In genomic region chr14:54047645-54048308, GRCh38 we compare ENCODE assay signal across 1 cellular context.
TF ChIP-seq lines count a peak whose summit lies in the region.

No MANE protein-coding gene starts in this region.

TF ChIP-seq in HepG2, 621 proteins besides CTCF, POLR2A, EP300 and RAD21 (continued from another document and continues in another):
- TF ChIP-seq HMGXB3 (CRISPR knock-in tag; IDR thresholded peaks at IDR 0.05; ENCODE audit: borderline replicate concordance) = peak; percentile 40; the same call in 1 of the 2 replicates
- TF ChIP-seq TIGD3 (CRISPR knock-in tag; IDR thresholded peaks at IDR 0.05; ENCODE audit: borderline replicate concordance) = no peak
- peak; percentile 31; the same call in 1 of the 2 replicates for TF ChIP-seq CEBPG (CRISPR knock-in tag; IDR thresholded peaks at IDR 0.05)
- peak; percentile 53; the same call in 1 of the 2 replicates for TF ChIP-seq SP4 (CRISPR knock-in tag; IDR thresholded peaks at IDR 0.05)
- TF ChIP-seq FOXO1 (CRISPR knock-in tag; IDR thresholded peaks at IDR 0.05) = peak; percentile 94
- TF ChIP-seq TFE3 (CRISPR knock-in tag; IDR thresholded peaks at IDR 0.05) = peak; percentile 74; the same call in 1 of the 2 replicates
- 0 out of 2 replicates have a peak, but pooled peaks have one; percentile 61 for TF ChIP-seq ZNF784 (CRISPR knock-in tag; IDR thresholded peaks at IDR 0.05; ENCODE audit: borderline replicate concordance)
- TF ChIP-seq ZNF644 (CRISPR knock-in tag; IDR thresholded peaks at IDR 0.05; ENCODE audit: low read depth) = peak; percentile 93
- no peak for TF ChIP-seq SALL2 (CRISPR knock-in tag; IDR thresholded peaks at IDR 0.05)
- TF ChIP-seq THAP11 (CRISPR knock-in tag; IDR thresholded peaks at IDR 0.05) = peak; percentile 61
- peak; percentile 55 for TF ChIP-seq ZNF781 (CRISPR knock-in tag; IDR thresholded peaks at IDR 0.05; ENCODE audit: borderline replicate concordance, not compliant biosample characterization)
- peak; percentile 47; the same call in 1 of the 2 replicates for TF ChIP-seq ZFP36L1 (CRISPR knock-in tag; IDR thresholded peaks at IDR 0.05)
- 0 out of 2 replicates have a peak, but pooled peaks have one; percentile 26 for TF ChIP-seq FOXK2 (IDR thresholded peaks at IDR 0.05)
- peak; percentile 72 for TF ChIP-seq ERF (CRISPR knock-in tag; IDR thresholded peaks at IDR 0.05)
- TF ChIP-seq ZSCAN9 (CRISPR knock-in tag; IDR thresholded peaks at IDR 0.05; ENCODE audit: borderline replicate concordance) = peak; percentile 79
- TF ChIP-seq ZNF629 (CRISPR knock-in tag; conservative IDR thresholded peaks at IDR 0.05) = peak; percentile 30
- peak; percentile 32; the same call in 1 of the 2 replicates for TF ChIP-seq MNT (IDR thresholded peaks at IDR 0.05)
- TF ChIP-seq KLF11 (CRISPR knock-in tag; IDR thresholded peaks at IDR 0.05) = 0 out of 2 replicates have a peak, but pooled peaks have one; percentile 53
- TF ChIP-seq E2F5 (CRISPR knock-in tag; conservative IDR thresholded peaks at IDR 0.05) = no peak
- TF ChIP-seq ZUFSP (CRISPR knock-in tag; IDR thresholded peaks at IDR 0.05; ENCODE audit: borderline replicate concordance) = no peak
- peak; percentile 67; the same call in 1 of the 2 replicates for TF ChIP-seq IRF2 (CRISPR knock-in tag; IDR thresholded peaks at IDR 0.05)
- TF ChIP-seq BHLHE40 (IDR thresholded peaks at IDR 0.05; ENCODE audit: low read length) = peak; percentile 56; the same call in 1 of the 2 replicates
- TF ChIP-seq MED1 (CRISPR knock-in tag; IDR thresholded peaks at IDR 0.05) = peak; percentile 88
- TF ChIP-seq HNF1A (IDR thresholded peaks at IDR 0.05; ENCODE audit: low read depth) = peak; percentile 44; the same call in 1 of the 2 replicates
- TF ChIP-seq HNF1A (CRISPR knock-in tag; IDR thresholded peaks at IDR 0.05; ENCODE audit: borderline replicate concordance) = peak; percentile 63; the same call in 1 of the 2 replicates
- TF ChIP-seq SALL1 (CRISPR knock-in tag; IDR thresholded peaks at IDR 0.05) = peak; percentile 91
- TF ChIP-seq KDM6A (CRISPR knock-in tag; IDR thresholded peaks at IDR 0.05; ENCODE audit: low read depth) = peak; percentile 74
- peak; percentile 47; the same call in 1 of the 2 replicates for TF ChIP-seq ZNF205 (CRISPR knock-in tag; IDR thresholded peaks at IDR 0.05)
- peak; percentile 68; the same call in 1 of the 2 replicates for TF ChIP-seq ESRRA (CRISPR knock-in tag; IDR thresholded peaks at IDR 0.05; ENCODE audit: low read depth)
- peak; percentile 57; the same call in 1 of the 2 replicates for TF ChIP-seq ZNF574 (CRISPR knock-in tag; IDR thresholded peaks at IDR 0.05)
- TF ChIP-seq FOXP4 (CRISPR knock-in tag; IDR thresholded peaks at IDR 0.05) = peak; percentile 62
- peak; percentile 32; the same call in 1 of the 2 replicates for TF ChIP-seq MIER2 (CRISPR knock-in tag; IDR thresholded peaks at IDR 0.05)
- TF ChIP-seq NFIC (IDR thresholded peaks at IDR 0.05; ENCODE audit: low read length) = peak; percentile 67; the same call in 1 of the 2 replicates
- peak; percentile 47; the same call in 1 of the 2 replicates for TF ChIP-seq MIER3 (CRISPR knock-in tag; IDR thresholded peaks at IDR 0.05; ENCODE audit: borderline replicate concordance)
